In genomic region chr12:55973598-55974307, GRCh38 we compare ENCODE assay signal across 8 cellular contexts. TPM values are rescaled to one million over a fixed set of nuclear protein-coding genes. Genes with fewer than 3 reads are reported as not detected.
DNase-seq lines count a peak whose midpoint lies in the region; ATAC-seq, FAIRE-seq and TF ChIP-seq lines count a peak whose summit lies in the region.

TSS of gene RAB5B (plus strand) at chr12:55974078. CDS start at chr12:55986961, 12,883 bp downstream.

- TF ChIP-seq EP300 in H1 (IDR thresholded peaks at IDR 0.05; ENCODE audit: borderline replicate concordance in 1 of 2, low read depth in 2 of 2, low read length in 2 of 2), result no peak

- DNase-seq in Caco-2, result peak; percentile 98 to 100
- DNase-seq in HTR-8/SVneo (ENCODE audit: insufficient read length, low spot score), result peak; percentile 97
- peak; percentile 100 for DNase-seq in NOMO-1 treated with DMSO at 0.1 percent for 48 hours (lab: John Stamatoyannopoulos, UW; ENCODE audit: unreplicated experiment)
- DNase-seq in activated CD8-positive, alpha-beta memory T cell treated with anti-CD3 and anti-CD28 coated beads for 4 hours (ENCODE audit: low read depth in 2 of 2), result peak; percentile 94 to 99
- DNase-seq in H1 (ENCODE audit: low read depth in 1 of 2, low spot score in 2 of 2), result peak; percentile 94 to 100
- DNase-seq in medulla oblongata (ENCODE audit: extremely low spot score), result peak; percentile 100
- peak; percentile 96 for DNase-seq in stimulated activated CD8-positive, alpha-beta memory T cell treated with anti-CD3 and anti-CD28 coated beads, Interleukin-12 subunit alpha, Interleukin-12 subunit beta, amount 100 ng/mL, for 1 hour (ENCODE audit: low read depth)

- POLR2A ChIA-PET in Caco-2 (lab: Charles Lee), result interaction anchor here (0.5 to 3.0 kb wide), 26 partner anchors 8 to 294 kb away, joined by 3 to 23 read pairs (median 5); partner anchors contain the start of genes DNAJC14, ORMDL2, PA2G4 and PMEL
- POLR2A ChIA-PET in H1 (lab: Charles Lee; ENCODE audit: partially characterized antibody), result interaction anchor here (0.7 to 2.7 kb wide), 29 partner anchors 8 to 286 kb away, joined by 3 to 16 read pairs (median 4); partner anchors contain the start of genes DGKA, DNAJC14, ERBB3 and IKZF4

- no peak within 1 kb of the TSS for H2BK20ac ChIP-seq in H1 (ENCODE audit: low read length)

- no peaks in the 10 kb centered on the region for H3K9me3 Mint-ChIP-seq in Caco-2 (ENCODE audit: unreplicated experiment)

- peak within 1 kb of the TSS; percentile 62; the same call in 1 of the 2 replicates for H3K18ac ChIP-seq in H1 (ENCODE audit: extremely low read depth, low read length)

- peak within 1 kb of the TSS; percentile 36; the same call in 1 of the 2 replicates for H4K8ac ChIP-seq in H1 (ENCODE audit: extremely low read depth, insufficient read depth, low read length)

- peak within 1 kb of the TSS; percentile 63 for H2BK12ac ChIP-seq in H1 (ENCODE audit: low read depth, low read length)

- H3K4me3 ChIP-seq in Caco-2 (ENCODE audit: low read depth, low read length) (peak within 1 kb of the TSS; percentile 92), H1 (ENCODE audit: extremely low read depth in 1 of 4, insufficient read depth in 2 of 4, low read depth in 3 of 4, low read length in 4 of 4) (peak within 1 kb of the TSS; percentile 65 to 93 (median 88))

- TF ChIP-seq CTCF in Caco-2 (IDR thresholded peaks at IDR 0.05; ENCODE audit: insufficient read depth in 1 of 2, low read depth in 1 of 2, low read length in 1 of 2, severe bottlenecking in 1 of 2, unreplicated experiment in 1 of 2) (peak in 1 of 2 experiments; percentile 21), H1 (IDR thresholded peaks at IDR 0.05; ENCODE audit: control extremely low read depth in 1 of 3, insufficient read depth in 1 of 3, low read depth in 1 of 3, low read length in 3 of 3) (no peak)

- H2BK5ac ChIP-seq in H1 (ENCODE audit: low read depth, low read length), result peak within 1 kb of the TSS; percentile 53; the same call in 1 of the 2 replicates

- WGBS in H1 (ENCODE audit: extremely low coverage in 1 of 2, insufficient coverage in 1 of 2, insufficient read length in 1 of 2, insufficient replicate concordance in 2 of 2, low coverage in 1 of 2, low lambda C conversion rate in 2 of 2, missing lambda C conversion rate in 1 of 2), 2 experiments, result 2% methylated on average over 39 of the region's 39 CpGs; no CpG with 5 or more reads in 1 of the 2 experiments

- no peak within 1 kb of the TSS for H3K23ac ChIP-seq in H1 (ENCODE audit: insufficient read length)

- ATAC-seq in GM21381 (IDR thresholded peaks at IDR 0.05; ENCODE audit: unreplicated experiment), result peak; percentile 90

- no peak within 1 kb of the TSS for H2AFZ ChIP-seq in H1 (ENCODE audit: low read length)

- peak within 1 kb of the TSS; percentile 79; the same call in 1 of the 2 replicates for H2AK5ac ChIP-seq in H1 (ENCODE audit: low read depth, low read length)

- CTCF ChIA-PET in Caco-2 (lab: Charles Lee), result interaction anchor here (0.6 to 2.1 kb wide), 19 partner anchors 8 to 518 kb away, joined by 3 to 37 read pairs (median 5); partner anchors contain the start of genes DGKA, DNAJC14, ESYT1 and ORMDL2
- CTCF ChIA-PET in H1 (lab: Charles Lee; ENCODE audit: partially characterized antibody), result interaction anchor here (1.2 to 2.6 kb wide), 7 partner anchors 10 to 235 kb away, joined by 3 to 14 read pairs (median 6); partner anchors contain the start of genes ORMDL2 and SARNP

- H3K27ac ChIP-seq in H1 (ENCODE audit: low read depth, low read length), result peak within 1 kb of the TSS; percentile 12; the same call in 1 of the 2 replicates

- H4K20me1 ChIP-seq in H1 (replicated peaks in 1 of 2; ENCODE audit: control insufficient read depth in 1 of 2, insufficient read depth in 2 of 2, low read length in 2 of 2), result peaks cover 0 to 3% of the 10 kb centered on the region in 2 experiments

- H3K4ac ChIP-seq in H1 (replicated peaks; ENCODE audit: insufficient read length, low read depth, low read length), result peak within 1 kb of the TSS; percentile 97

- no peak for TF ChIP-seq RAD21 in H1 (IDR thresholded peaks at IDR 0.05 in 1 of 2, conservative IDR thresholded peaks at IDR 0.05 in 1 of 2; ENCODE audit: low read depth in 2 of 2, low read length in 2 of 2)

- no peak within 1 kb of the TSS for H3K14ac ChIP-seq in H1 (ENCODE audit: insufficient read length)

- no peak within 1 kb of the TSS for H2BK120ac ChIP-seq in H1 (replicated peaks; ENCODE audit: low read depth, low read length)

- peak within 1 kb of the TSS; percentile 79 for H3K56ac ChIP-seq in H1 (replicated peaks; ENCODE audit: insufficient read length, low read depth, low read length)

- H3K4me3 Mint-ChIP-seq in Caco-2 (ENCODE audit: unreplicated experiment), result no peak within 1 kb of the TSS

- peaks cover 0 to 33% of the 10 kb centered on the region in 2 experiments; a peak in 3 of 4 replicates for H3K79me2 ChIP-seq in H1 (ENCODE audit: control insufficient read depth in 1 of 2, insufficient read depth in 2 of 2, low read length in 2 of 2)

- H2BK15ac ChIP-seq in H1 (ENCODE audit: low read length), result peak within 1 kb of the TSS; percentile 74; the same call in 1 of the 2 replicates

- H3K4me2 ChIP-seq in H1 (ENCODE audit: insufficient read depth in 1 of 2, low read depth in 2 of 2, low read length in 2 of 2), result peak within 1 kb of the TSS; percentile 90 to 96

- H3K23me2 ChIP-seq in H1 (ENCODE audit: low read depth, low read length), result peaks cover 6% of the 10 kb centered on the region

- H3K4me1 ChIP-seq in Caco-2 (peaks cover 31% of the 10 kb centered on the region), H1 (replicated peaks in 1 of 4; ENCODE audit: control insufficient read depth in 3 of 4, insufficient read depth in 4 of 4, low read length in 3 of 4) (peaks cover 0 to 4% (median 1%) of the 10 kb centered on the region in 4 experiments; a peak in 4 of 7 replicates)

- H3K36me3 Mint-ChIP-seq in Caco-2 (ENCODE audit: insufficient read depth, unreplicated experiment), result peaks cover 52% of the 10 kb centered on the region

- peak within 1 kb of the TSS; percentile 88 for H4K91ac ChIP-seq in H1 (replicated peaks; ENCODE audit: insufficient read length, low read length)

- peak; percentile 88 to 93 for TF ChIP-seq POLR2A in H1 (IDR thresholded peaks at IDR 0.05; ENCODE audit: control extremely low read depth in 1 of 2, low read depth in 2 of 2, low read length in 2 of 2)

- peak within 1 kb of the TSS; percentile 64 to 75 (median 72) for H3K9ac ChIP-seq in H1 (replicated peaks in 1 of 4; ENCODE audit: extremely low read depth in 1 of 4, low read depth in 3 of 4, low read length in 3 of 4)

- no peaks in the 10 kb centered on the region for H3K27me3 ChIP-seq in Caco-2 (replicated peaks; ENCODE audit: control insufficient read depth, insufficient read depth, low read length)
- no peaks in the 10 kb centered on the region for H3K27me3 ChIP-seq in H1 (replicated peaks in 1 of 4; ENCODE audit: control insufficient read depth in 3 of 4, extremely low read depth in 1 of 4, insufficient read depth in 3 of 4, low read length in 3 of 4)

- peak; percentile 95 for FAIRE-seq in HTR-8/SVneo (lab: Jason Lieb, UNC)
- FAIRE-seq in H1 (lab: Jason Lieb, UNC), result peak; percentile 98

- intact Hi-C loops in Caco-2 (cut with micrococcal nuclease; ENCODE audit: unreplicated experiment), result loop anchor here (1.0 to 5.0 kb wide), 6 partner anchors 17 to 664 kb away; partner anchors contain the start of genes DGKA, DNAJC14 and PA2G4

- H3K4me1 Mint-ChIP-seq in Caco-2 (ENCODE audit: low read depth, unreplicated experiment), result peaks cover 16% of the 10 kb centered on the region

- H3K27me3 Mint-ChIP-seq in Caco-2 (ENCODE audit: insufficient read depth, unreplicated experiment), result no peaks in the 10 kb centered on the region

- H3K36me3 ChIP-seq in Caco-2 (ENCODE audit: control insufficient read depth, insufficient read depth, low read length), result peaks cover 2% of the 10 kb centered on the region
- H3K36me3 ChIP-seq in H1 (ENCODE audit: control insufficient read depth in 2 of 4, insufficient read depth in 4 of 4, low read length in 3 of 4), result peaks cover 2 to 21% (median 13%) of the 10 kb centered on the region in 4 experiments; a peak in 5 of 8 replicates

- BruUV-seq in Caco-2 (replicated peaks; lab: Mats Ljungman, UMichigan), result no TSS peak

- no peak within 1 kb of the TSS for H3K27ac Mint-ChIP-seq in Caco-2 (ENCODE audit: unreplicated experiment)

- peaks cover 2% of the 10 kb centered on the region; the same call in 1 of the 2 replicates for H3K79me1 ChIP-seq in H1 (ENCODE audit: low read depth, low read length)

- H3K9me3 ChIP-seq in Caco-2 (no peaks in the 10 kb centered on the region), H1 (ENCODE audit: insufficient read depth in 2 of 2, low read depth in 1 of 2, low read length in 1 of 2) (no peaks in the 10 kb centered on the region)

- H4K5ac ChIP-seq in H1 (ENCODE audit: insufficient read length, low read depth, low read length), result peak within 1 kb of the TSS; percentile 63

TF ChIP-seq in H1, 55 proteins besides CTCF, POLR2A, EP300 and RAD21 (continues in another document):
- TF ChIP-seq CBX5 (IDR thresholded peaks at IDR 0.05; ENCODE audit: low read depth, low read length) (no peak), BCL11A (IDR thresholded peaks at IDR 0.05; ENCODE audit: low read depth in 2 of 2, low read length in 2 of 2) (no peak), BACH1 (IDR thresholded peaks at IDR 0.05; ENCODE audit: low read length) (no peak), CBX8 (IDR thresholded peaks at IDR 0.05; ENCODE audit: borderline replicate concordance, low read depth, low read length) (no peak), CHD2 (IDR thresholded peaks at IDR 0.05; ENCODE audit: low read length) (peak; percentile 98), ZNF274 (IDR thresholded peaks at IDR 0.05; ENCODE audit: borderline replicate concordance, extremely low read depth, low read length) (no peak), POU5F1 (IDR thresholded peaks at IDR 0.05; ENCODE audit: low read depth, low read length) (no peak), KDM1A (IDR thresholded peaks at IDR 0.05; ENCODE audit: borderline replicate concordance, low read length) (no peak), TEAD4 (IDR thresholded peaks at IDR 0.05; ENCODE audit: low read depth, low read length) (no peak), SP2 (IDR thresholded peaks at IDR 0.05; ENCODE audit: low read length) (peak; percentile 100), RFX5 (IDR thresholded peaks at IDR 0.05; ENCODE audit: borderline replicate concordance, low read depth, low read length) (no peak), SP1 (IDR thresholded peaks at IDR 0.05; ENCODE audit: low read depth, low read length) (peak; percentile 100)

RNA-seq across cellular contexts. Expression of gene RAB5B, which starts in this region (rescaled TPM):
- 98.4 and 107 TPM in 2 replicates for total RNA-seq in Caco-2 (2022)
- total RNA-seq in H1 (2021; fragmentation: NEBNext Ultra II Directional; extraction: Animal tissue kit (Norgen Biotek cat#: 25700)), result 56.7 and 65.6 TPM in 2 replicates
- 47.2 and 62.4 TPM in 2 replicates for polyA plus RNA-seq in H1 (2011; rRNA removed)
- polyA plus RNA-seq in H1 (2011; cell fraction: cytosol; rRNA removed), result 61.2 TPM
- polyA plus RNA-seq in H1 (2011; cell fraction: nucleus; rRNA removed), result 33.7 TPM
- 39.6 to 49.1 TPM (median 43.6 TPM) in 4 replicates for polyA plus RNA-seq in H1 (2012, experiment 1 of 2)
- 37.5 TPM for polyA plus RNA-seq in H1 (2012, experiment 2 of 2)
- polyA plus RNA-seq in H1 (2013, experiment 1 of 2), result 38.9 TPM
- polyA plus RNA-seq in H1 (2013, experiment 2 of 2), result 40.2 TPM
- polyA minus RNA-seq in H1 (2011; rRNA and poly(A)+ RNA removed), result 79.5 and 82.6 TPM in 2 replicates
- polyA minus RNA-seq in H1 (2011; cell fraction: cytosol; rRNA and poly(A)+ RNA removed), result 35.5 TPM
- polyA minus RNA-seq in H1 (2011; cell fraction: nucleus; rRNA and poly(A)+ RNA removed), result 28.6 TPM

Comparison
In these comparisons a context has a peak if more than half of its experiments do, and no peak if none do; other contexts are left out.
1. Peak in every context shown above with its lines: DNase-seq, ATAC-seq, H3K4me3 ChIP-seq and H3K27ac ChIP-seq.